11 cellular contexts compared by ENCODE assay signal in the genomic region with DNA sequence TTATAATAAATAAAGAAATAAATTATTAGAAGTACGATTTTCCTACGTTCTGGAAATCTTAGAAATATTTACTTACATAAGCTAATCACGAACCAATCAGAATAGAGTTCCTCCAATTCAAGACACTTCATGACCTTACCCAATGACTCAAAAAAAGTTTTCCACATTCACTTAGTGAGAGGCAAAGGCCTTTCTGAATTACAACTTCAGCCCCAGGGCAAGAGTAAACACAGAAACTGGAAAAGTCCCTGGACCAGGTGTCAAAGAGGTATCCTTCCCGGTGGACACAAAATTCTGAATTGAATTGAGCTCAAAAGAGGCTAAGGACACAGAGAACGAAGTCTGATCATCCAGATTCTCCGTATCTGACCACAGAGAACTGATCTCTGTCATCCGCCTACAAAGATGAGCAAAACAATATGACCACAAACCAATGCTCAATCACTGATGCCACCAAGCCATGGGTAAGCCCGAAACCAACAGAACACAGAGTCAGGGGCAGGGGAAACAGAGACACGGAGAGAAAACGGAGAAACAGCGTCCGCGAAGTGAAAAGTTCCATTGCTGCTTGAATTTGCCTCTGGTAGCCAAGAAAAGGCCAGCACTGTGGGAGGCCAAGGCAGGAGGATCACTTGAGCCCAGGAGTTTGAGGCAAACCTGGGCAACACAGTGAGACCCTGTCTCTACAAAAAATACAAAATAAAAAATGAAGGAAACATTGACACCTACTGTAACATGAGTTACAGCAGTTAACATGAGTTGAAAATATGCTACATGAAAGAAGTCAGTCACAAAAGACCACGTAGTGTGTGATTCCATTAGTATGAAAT. TPM values are rescaled to one million over a fixed set of nuclear protein-coding genes. Genes with fewer than 3 reads are reported as not detected.
A peak's percentile ranks its signal among the peaks of the same experiment; 100 is the strongest.
DNase-seq lines count a peak whose midpoint lies in the region; ATAC-seq, FAIRE-seq and TF ChIP-seq lines count a peak whose summit lies in the region.
"Had no signal": no experiment of that assay in that cellular context is flagged by ENCODE, and none has a peak within 500 bp of the region (broad histone marks: within the 10 kb centered on the region; RNA-seq: fewer than 3 reads in every experiment).

No MANE protein-coding gene starts in this region.

- H3K4me3 Mint-ChIP-seq in activated naive CD8-positive, alpha-beta T cell treated with anti-CD3 and anti-CD28 coated beads for 36 hours: peak overlapping the region; percentile 29

- H3K27ac Mint-ChIP-seq in activated naive CD8-positive, alpha-beta T cell treated with anti-CD3 and anti-CD28 coated beads for 36 hours: peak overlapping the region; percentile 78

- no peak for TF ChIP-seq CTCF in GM10266 (IDR thresholded peaks at IDR 0.05; ENCODE audit: control insufficient read depth, insufficient read depth, low read depth, missing control alignments)
- no peak for TF ChIP-seq CTCF in pancreas (IDR thresholded peaks at IDR 0.05)

- no peaks in the 10 kb centered on the region for H3K27me3 ChIP-seq in pancreas
- H3K27me3 ChIP-seq: heart left ventricle, spleen had no signal

- ATAC-seq in GM21717 (IDR thresholded peaks at IDR 0.05; ENCODE audit: unreplicated experiment) (peak; percentile 82), pancreas (no peak)
- ATAC-seq: heart left ventricle had no signal

- H3K27me3 Mint-ChIP-seq in activated naive CD8-positive, alpha-beta T cell treated with anti-CD3 and anti-CD28 coated beads for 36 hours: no peaks in the 10 kb centered on the region

- no peaks in the 10 kb centered on the region for H3K9me3 ChIP-seq in KOPT-K1 (ENCODE audit: insufficient read depth, low read length, poor library complexity, severe bottlenecking)
- H3K9me3 ChIP-seq in pancreas: no peaks in the 10 kb centered on the region
- H3K9me3 ChIP-seq: heart left ventricle, spleen had no signal

- H3K36me3 Mint-ChIP-seq in activated naive CD8-positive, alpha-beta T cell treated with anti-CD3 and anti-CD28 coated beads for 36 hours: no peaks in the 10 kb centered on the region

- H3K9me3 Mint-ChIP-seq in activated naive CD8-positive, alpha-beta T cell treated with anti-CD3 and anti-CD28 coated beads for 36 hours: no peaks in the 10 kb centered on the region

- no peak overlapping the region for H3K4me3 ChIP-seq in pancreas
- H3K4me3 ChIP-seq: heart left ventricle had no signal

- H3K4me1 Mint-ChIP-seq in activated naive CD8-positive, alpha-beta T cell treated with anti-CD3 and anti-CD28 coated beads for 36 hours: peaks cover 46% of the 10 kb centered on the region

- no peak for FAIRE-seq in pancreas (lab: Jason Lieb, UNC)

- DNase-seq in GM10266 (ENCODE audit: extremely low spot score) (peak; percentile 69), dedifferentiated amniotic fluid mesenchymal stem cell (ENCODE audit: extremely low spot score) (no peak), AG08396 (ENCODE audit: low spot score) (no peak), NCI-H187 (lab: John Stamatoyannopoulos, UW) (no peak), pancreas (no peak)
- DNase-seq in activated naive CD8-positive, alpha-beta T cell treated with anti-CD3 and anti-CD28 coated beads for 36 hours: peak; percentile 75
- DNase-seq: heart left ventricle, MM.1S had no signal

- H3K36me3 ChIP-seq in KOPT-K1 (ENCODE audit: insufficient read depth, low read length) (peaks cover 34% of the 10 kb centered on the region), pancreas (no peaks in the 10 kb centered on the region)
- H3K36me3 ChIP-seq: heart left ventricle had no signal

- H3K27ac ChIP-seq in KOPT-K1 (ENCODE audit: low read depth, low read length, poor library complexity, severe bottlenecking) (peak overlapping the region; percentile 57), pancreas (no peak overlapping the region)
- H3K27ac ChIP-seq: heart left ventricle had no signal

- intact Hi-C loops in pancreas (cut with DNase I): no loop called here

- H3K4me1 ChIP-seq in pancreas: no peaks in the 10 kb centered on the region

- 89 to 90% methylated on average over 14 of the region's 14 CpGs for WGBS in pancreas, 2 donors

RNA-seq across cellular contexts. Expression of a gene that starts 6.8 kb away (rescaled TPM):
- 10 to 100 TPM; 19.6 to 22.0 TPM for total RNA-seq in activated naive CD8-positive, alpha-beta T cell treated with anti-CD3 and anti-CD28 coated beads for 36 hours
- total RNA-seq in pancreas: 10 to 100 TPM in 1 of 6 donors, 1 to 10 TPM in 5; 3.2 to 15.7 (median 6.6) TPM
- polyA plus RNA-seq in pancreas: 10 to 100 TPM in 1 of 2 donors, 1 to 10 TPM in 1; 8.2 to 10.2 TPM

Comparison
In these comparisons a context has a peak if more than half of its experiments do, and no peak if none do; other contexts are left out.
1. DNase-seq: peak in GM10266 (single experiment) and activated naive CD8-positive, alpha-beta T cell treated with anti-CD3 and anti-CD28 coated beads for 36 hours (single experiment); none in dedifferentiated amniotic fluid mesenchymal stem cell (single experiment), AG08396 (single experiment), NCI-H187 (0 of 2) and pancreas (0 of 6).